ENCODE assay signal across 1 cellular context in the genomic region with DNA sequence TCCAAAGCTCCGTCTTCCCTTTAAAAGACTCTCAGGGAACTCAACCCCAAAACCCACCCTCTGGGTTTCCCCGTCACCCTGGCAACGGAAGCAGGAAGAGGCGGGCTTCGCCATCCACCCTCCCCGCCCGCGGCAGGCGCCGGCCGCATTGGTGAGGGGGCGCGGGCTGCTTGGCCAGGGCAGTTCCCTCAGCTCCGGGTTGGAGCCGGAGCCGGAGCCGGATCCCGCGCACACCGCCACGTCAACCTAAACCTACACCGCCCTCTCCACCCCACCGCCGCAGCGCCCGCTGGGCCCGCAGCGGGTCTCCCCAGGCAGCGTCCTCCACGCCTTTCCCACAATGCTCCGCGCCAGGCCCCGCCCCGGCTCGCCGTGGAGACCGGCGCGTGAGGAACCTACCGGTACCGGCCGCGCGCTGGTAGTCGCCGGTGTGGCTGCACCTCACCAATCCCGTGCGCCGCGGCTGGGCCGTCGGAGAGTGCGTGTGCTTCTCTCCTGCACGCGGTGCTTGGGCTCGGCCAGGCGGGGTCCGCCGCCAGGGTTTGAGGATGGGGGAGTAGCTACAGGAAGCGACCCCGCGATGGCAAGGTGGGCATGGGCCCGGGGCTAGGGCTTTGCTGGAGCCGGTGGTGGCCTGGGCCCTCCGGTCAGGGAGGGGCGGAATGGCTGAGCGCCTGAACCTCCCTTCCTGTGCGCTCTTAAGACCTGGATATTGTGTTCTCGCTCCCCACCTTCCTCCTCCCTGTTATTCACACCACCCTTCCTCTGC.
TF ChIP-seq lines count a peak whose summit lies in the region.

A gene with protein sequence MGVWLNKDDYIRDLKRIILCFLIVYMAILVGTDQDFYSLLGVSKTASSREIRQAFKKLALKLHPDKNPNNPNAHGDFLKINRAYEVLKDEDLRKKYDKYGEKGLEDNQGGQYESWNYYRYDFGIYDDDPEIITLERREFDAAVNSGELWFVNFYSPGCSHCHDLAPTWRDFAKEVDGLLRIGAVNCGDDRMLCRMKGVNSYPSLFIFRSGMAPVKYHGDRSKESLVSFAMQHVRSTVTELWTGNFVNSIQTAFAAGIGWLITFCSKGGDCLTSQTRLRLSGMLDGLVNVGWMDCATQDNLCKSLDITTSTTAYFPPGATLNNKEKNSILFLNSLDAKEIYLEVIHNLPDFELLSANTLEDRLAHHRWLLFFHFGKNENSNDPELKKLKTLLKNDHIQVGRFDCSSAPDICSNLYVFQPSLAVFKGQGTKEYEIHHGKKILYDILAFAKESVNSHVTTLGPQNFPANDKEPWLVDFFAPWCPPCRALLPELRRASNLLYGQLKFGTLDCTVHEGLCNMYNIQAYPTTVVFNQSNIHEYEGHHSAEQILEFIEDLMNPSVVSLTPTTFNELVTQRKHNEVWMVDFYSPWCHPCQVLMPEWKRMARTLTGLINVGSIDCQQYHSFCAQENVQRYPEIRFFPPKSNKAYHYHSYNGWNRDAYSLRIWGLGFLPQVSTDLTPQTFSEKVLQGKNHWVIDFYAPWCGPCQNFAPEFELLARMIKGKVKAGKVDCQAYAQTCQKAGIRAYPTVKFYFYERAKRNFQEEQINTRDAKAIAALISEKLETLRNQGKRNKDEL (plus strand): TSS at position 362 of the 769 bp plus-strand sequence. CDS start 1,830 bp downstream, outside the sequence.

TF ChIP-seq in HepG2, 621 proteins besides CTCF, POLR2A, EP300 and RAD21 (continued from another document and continues in another):
- TF ChIP-seq, protein P1, sequence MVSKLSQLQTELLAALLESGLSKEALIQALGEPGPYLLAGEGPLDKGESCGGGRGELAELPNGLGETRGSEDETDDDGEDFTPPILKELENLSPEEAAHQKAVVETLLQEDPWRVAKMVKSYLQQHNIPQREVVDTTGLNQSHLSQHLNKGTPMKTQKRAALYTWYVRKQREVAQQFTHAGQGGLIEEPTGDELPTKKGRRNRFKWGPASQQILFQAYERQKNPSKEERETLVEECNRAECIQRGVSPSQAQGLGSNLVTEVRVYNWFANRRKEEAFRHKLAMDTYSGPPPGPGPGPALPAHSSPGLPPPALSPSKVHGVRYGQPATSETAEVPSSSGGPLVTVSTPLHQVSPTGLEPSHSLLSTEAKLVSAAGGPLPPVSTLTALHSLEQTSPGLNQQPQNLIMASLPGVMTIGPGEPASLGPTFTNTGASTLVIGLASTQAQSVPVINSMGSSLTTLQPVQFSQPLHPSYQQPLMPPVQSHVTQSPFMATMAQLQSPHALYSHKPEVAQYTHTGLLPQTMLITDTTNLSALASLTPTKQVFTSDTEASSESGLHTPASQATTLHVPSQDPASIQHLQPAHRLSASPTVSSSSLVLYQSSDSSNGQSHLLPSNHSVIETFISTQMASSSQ (IDR thresholded peaks at IDR 0.05; ENCODE audit: low read depth), result no peak; the same call in 1 of the 2 replicates
- TF ChIP-seq, protein P1 (CRISPR knock-in tag; IDR thresholded peaks at IDR 0.05; ENCODE audit: borderline replicate concordance), result peak; percentile 81; the same call in 1 of the 2 replicates
- TF ChIP-seq ZNF225 (CRISPR knock-in tag; IDR thresholded peaks at IDR 0.05) (peak; percentile 82; the same call in 1 of the 2 replicates), XBP1 (CRISPR knock-in tag; IDR thresholded peaks at IDR 0.05) (peak; percentile 93), ZNF10 (CRISPR knock-in tag; IDR thresholded peaks at IDR 0.05; ENCODE audit: borderline replicate concordance, low read depth) (no peak), KLF6 (CRISPR knock-in tag; IDR thresholded peaks at IDR 0.05) (peak; percentile 80), ZNF33B (CRISPR knock-in tag; IDR thresholded peaks at IDR 0.05) (peak; percentile 94), KAT8 (CRISPR knock-in tag; IDR thresholded peaks at IDR 0.05) (peak; percentile 93), ZNF878 (CRISPR knock-in tag; IDR thresholded peaks at IDR 0.05) (no peak; the same call in 1 of the 2 replicates), ERF (CRISPR knock-in tag; IDR thresholded peaks at IDR 0.05) (peak; percentile 72), ZBTB42 (CRISPR knock-in tag; IDR thresholded peaks at IDR 0.05) (peak; percentile 70), ETV6 (CRISPR knock-in tag; conservative IDR thresholded peaks at IDR 0.05) (peak; percentile 87), KMT2B (CRISPR knock-in tag; IDR thresholded peaks at IDR 0.05) (peak; percentile 98), CHCHD3 (CRISPR knock-in tag; IDR thresholded peaks at IDR 0.05) (no peak; the same call in 1 of the 2 replicates), FOXA3 (CRISPR knock-in tag; IDR thresholded peaks at IDR 0.05) (peak; percentile 60)
- TF ChIP-seq, protein P2, sequence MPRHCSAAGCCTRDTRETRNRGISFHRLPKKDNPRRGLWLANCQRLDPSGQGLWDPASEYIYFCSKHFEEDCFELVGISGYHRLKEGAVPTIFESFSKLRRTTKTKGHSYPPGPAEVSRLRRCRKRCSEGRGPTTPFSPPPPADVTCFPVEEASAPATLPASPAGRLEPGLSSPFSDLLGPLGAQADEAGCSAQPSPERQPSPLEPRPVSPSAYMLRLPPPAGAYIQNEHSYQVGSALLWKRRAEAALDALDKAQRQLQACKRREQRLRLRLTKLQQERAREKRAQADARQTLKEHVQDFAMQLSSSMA (CRISPR knock-in tag; IDR thresholded peaks at IDR 0.05), result no peak
- TF ChIP-seq, protein P3, sequence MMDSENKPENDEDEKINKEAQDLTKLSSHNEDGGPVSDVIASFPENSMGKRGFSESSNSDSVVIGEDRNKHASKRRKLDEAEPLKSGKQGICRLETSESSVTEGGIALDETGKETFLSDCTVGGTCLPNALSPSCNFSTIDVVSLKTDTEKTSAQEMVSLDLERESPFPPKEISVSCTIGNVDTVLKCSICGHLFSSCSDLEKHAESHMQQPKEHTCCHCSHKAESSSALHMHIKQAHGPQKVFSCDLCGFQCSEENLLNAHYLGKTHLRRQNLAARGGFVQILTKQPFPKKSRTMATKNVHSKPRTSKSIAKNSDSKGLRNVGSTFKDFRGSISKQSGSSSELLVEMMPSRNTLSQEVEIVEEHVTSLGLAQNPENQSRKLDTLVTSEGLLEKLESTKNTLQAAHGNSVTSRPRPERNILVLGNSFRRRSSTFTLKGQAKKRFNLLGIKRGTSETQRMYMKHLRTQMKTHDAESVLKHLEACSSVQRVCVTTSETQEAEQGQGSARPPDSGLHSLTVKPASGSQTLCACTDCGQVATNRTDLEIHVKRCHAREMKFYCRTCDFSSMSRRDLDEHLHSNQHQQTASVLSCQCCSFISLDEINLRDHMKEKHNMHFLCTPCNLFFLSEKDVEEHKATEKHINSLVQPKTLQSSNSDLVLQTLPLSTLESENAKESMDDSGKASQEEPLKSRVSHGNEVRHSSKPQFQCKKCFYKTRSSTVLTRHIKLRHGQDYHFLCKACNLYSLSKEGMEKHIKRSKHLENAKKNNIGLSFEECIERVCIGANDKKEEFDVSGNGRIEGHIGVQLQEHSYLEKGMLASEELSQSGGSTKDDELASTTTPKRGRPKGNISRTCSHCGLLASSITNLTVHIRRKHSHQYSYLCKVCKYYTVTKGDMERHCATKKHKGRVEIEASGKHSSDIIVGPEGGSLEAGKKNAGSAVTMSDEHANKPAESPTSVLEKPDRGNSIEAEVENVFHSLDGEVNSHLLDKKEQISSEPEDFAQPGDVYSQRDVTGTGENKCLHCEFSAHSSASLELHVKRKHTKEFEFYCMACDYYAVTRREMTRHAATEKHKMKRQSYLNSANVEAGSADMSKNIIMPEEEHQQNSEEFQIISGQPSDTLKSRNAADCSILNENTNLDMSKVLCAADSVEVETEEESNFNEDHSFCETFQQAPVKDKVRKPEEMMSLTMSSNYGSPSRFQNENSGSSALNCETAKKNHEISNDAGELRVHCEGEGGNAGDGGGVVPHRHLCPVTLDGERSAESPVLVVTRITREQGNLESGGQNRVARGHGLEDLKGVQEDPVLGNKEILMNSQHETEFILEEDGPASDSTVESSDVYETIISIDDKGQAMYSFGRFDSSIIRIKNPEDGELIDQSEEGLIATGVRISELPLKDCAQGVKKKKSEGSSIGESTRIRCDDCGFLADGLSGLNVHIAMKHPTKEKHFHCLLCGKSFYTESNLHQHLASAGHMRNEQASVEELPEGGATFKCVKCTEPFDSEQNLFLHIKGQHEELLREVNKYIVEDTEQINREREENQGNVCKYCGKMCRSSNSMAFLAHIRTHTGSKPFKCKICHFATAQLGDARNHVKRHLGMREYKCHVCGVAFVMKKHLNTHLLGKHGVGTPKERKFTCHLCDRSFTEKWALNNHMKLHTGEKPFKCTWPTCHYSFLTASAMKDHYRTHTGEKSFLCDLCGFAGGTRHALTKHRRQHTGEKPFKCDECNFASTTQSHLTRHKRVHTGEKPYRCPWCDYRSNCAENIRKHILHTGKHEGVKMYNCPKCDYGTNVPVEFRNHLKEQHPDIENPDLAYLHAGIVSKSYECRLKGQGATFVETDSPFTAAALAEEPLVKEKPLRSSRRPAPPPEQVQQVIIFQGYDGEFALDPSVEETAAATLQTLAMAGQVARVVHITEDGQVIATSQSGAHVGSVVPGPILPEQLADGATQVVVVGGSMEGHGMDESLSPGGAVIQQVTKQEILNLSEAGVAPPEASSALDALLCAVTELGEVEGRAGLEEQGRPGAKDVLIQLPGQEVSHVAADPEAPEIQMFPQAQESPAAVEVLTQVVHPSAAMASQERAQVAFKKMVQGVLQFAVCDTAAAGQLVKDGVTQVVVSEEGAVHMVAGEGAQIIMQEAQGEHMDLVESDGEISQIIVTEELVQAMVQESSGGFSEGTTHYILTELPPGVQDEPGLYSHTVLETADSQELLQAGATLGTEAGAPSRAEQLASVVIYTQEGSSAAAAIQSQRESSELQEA (CRISPR knock-in tag; IDR thresholded peaks at IDR 0.05; ENCODE audit: not compliant biosample characterization), result peak; percentile 38
- TF ChIP-seq, protein P4, sequence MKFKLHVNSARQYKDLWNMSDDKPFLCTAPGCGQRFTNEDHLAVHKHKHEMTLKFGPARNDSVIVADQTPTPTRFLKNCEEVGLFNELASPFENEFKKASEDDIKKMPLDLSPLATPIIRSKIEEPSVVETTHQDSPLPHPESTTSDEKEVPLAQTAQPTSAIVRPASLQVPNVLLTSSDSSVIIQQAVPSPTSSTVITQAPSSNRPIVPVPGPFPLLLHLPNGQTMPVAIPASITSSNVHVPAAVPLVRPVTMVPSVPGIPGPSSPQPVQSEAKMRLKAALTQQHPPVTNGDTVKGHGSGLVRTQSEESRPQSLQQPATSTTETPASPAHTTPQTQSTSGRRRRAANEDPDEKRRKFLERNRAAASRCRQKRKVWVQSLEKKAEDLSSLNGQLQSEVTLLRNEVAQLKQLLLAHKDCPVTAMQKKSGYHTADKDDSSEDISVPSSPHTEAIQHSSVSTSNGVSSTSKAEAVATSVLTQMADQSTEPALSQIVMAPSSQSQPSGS (CRISPR knock-in tag; IDR thresholded peaks at IDR 0.05), result peak; percentile 93
- TF ChIP-seq, protein P5, sequence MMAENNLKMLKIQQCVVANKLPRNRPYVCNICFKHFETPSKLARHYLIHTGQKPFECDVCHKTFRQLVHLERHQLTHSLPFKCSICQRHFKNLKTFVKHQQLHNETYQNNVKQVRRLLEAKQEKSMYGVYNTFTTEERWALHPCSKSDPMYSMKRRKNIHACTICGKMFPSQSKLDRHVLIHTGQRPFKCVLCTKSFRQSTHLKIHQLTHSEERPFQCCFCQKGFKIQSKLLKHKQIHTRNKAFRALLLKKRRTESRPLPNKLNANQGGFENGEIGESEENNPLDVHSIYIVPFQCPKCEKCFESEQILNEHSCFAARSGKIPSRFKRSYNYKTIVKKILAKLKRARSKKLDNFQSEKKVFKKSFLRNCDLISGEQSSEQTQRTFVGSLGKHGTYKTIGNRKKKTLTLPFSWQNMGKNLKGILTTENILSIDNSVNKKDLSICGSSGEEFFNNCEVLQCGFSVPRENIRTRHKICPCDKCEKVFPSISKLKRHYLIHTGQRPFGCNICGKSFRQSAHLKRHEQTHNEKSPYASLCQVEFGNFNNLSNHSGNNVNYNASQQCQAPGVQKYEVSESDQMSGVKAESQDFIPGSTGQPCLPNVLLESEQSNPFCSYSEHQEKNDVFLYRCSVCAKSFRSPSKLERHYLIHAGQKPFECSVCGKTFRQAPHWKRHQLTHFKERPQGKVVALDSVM (CRISPR knock-in tag; IDR thresholded peaks at IDR 0.05), result no peak; the same call in none of the 2 replicates
- TF ChIP-seq, protein P6, sequence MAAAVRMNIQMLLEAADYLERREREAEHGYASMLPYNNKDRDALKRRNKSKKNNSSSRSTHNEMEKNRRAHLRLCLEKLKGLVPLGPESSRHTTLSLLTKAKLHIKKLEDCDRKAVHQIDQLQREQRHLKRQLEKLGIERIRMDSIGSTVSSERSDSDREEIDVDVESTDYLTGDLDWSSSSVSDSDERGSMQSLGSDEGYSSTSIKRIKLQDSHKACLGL (CRISPR knock-in tag; IDR thresholded peaks at IDR 0.05), result peak; percentile 97
- TF ChIP-seq, protein P7, sequence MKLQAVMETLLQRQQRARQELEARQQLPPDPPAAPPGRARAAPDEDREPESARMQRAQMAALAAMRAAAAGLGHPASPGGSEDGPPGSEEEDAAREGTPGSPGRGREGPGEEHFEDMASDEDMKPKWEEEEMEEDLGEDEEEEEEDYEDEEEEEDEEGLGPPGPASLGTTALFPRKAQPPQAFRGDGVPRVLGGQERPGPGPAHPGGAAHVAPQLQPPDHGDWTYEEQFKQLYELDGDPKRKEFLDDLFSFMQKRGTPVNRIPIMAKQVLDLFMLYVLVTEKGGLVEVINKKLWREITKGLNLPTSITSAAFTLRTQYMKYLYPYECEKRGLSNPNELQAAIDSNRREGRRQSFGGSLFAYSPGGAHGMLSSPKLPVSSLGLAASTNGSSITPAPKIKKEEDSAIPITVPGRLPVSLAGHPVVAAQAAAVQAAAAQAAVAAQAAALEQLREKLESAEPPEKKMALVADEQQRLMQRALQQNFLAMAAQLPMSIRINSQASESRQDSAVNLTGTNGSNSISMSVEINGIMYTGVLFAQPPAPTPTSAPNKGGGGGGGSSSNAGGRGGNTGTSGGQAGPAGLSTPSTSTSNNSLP (IDR thresholded peaks at IDR 0.05; ENCODE audit: low read depth, low read length), result 0 out of 2 replicates have a peak, but pooled peaks have one; percentile 11
